In the genomic region with DNA sequence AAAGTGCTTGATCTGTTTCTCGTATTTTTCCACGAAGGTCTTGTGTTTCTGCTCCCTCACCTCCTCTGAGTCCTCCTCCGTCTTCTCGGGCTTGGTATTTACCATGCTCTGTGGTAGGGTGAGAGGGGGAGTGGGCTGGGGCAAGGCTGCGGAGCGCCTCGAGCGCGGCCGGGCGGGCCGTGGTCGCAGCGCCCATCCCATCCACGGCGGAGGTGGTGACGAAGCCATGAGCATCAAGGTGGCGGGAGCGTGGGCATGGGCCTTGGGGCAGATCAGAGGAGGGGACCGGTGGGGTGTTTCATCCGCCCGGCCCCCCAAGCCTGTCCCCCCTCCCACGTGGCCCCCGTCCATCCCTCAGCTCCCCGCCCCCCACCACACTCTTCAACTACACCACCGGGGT, we compare ENCODE assay signal across 20 cellular contexts. TPM values are rescaled to one million over a fixed set of nuclear protein-coding genes. Genes with fewer than 3 reads are reported as not detected.
DNase-seq lines count a peak whose midpoint lies in the region; ATAC-seq, FAIRE-seq and TF ChIP-seq lines count a peak whose summit lies in the region.
"Had no signal": no experiment of that assay in that cellular context is flagged by ENCODE, and none has a peak within 500 bp of the region (broad histone marks: within the 10 kb centered on the region; RNA-seq: fewer than 3 reads in every experiment).

No MANE protein-coding gene starts in this region.

- H3K4me2 ChIP-seq in PC-9 (no peak overlapping the region), endothelial cell of umbilical vein (ENCODE audit: insufficient read depth, low read length) (no peak overlapping the region)
- H3K4me2 ChIP-seq: KMS-11 had no signal

- dilution Hi-C loops in endothelial cell of umbilical vein (cut with MboI; ENCODE audit: extremely low pct_ligation_motif_present, low sequenced_read_pairs) = no loop called here

- H3K4me1 Mint-ChIP-seq in stimulated activated naive CD8-positive, alpha-beta T cell treated with anti-CD3 and anti-CD28 coated beads, Interleukin-15, amount 100 ng/mL, for 72 hours = peaks cover 42% of the 10 kb centered on the region
- peaks cover 13% of the 10 kb centered on the region for H3K4me1 Mint-ChIP-seq in activated T-helper 1 cell treated with anti-CD3 and anti-CD28 coated beads, Interleukin-12 subunit alpha, Interleukin-12 subunit beta, Interleukin-2, Interleukin-4 antibody, amounts not matched to agents 30 ng/mL and 10 ng/mL and 1 ng/mL, durations not matched to agents 14 hours and 24 hours and 36 hours (ENCODE audit: low read depth)
- H3K4me1 Mint-ChIP-seq: H9 had no signal

- no peak overlapping the region for H3K4me3 Mint-ChIP-seq in stimulated activated naive CD8-positive, alpha-beta T cell treated with anti-CD3 and anti-CD28 coated beads, Interleukin-15, amount 100 ng/mL, for 72 hours
- H3K4me3 Mint-ChIP-seq in activated T-helper 1 cell treated with anti-CD3 and anti-CD28 coated beads, Interleukin-12 subunit alpha, Interleukin-12 subunit beta, Interleukin-2, Interleukin-4 antibody, amounts not matched to agents 30 ng/mL and 10 ng/mL and 1 ng/mL, durations not matched to agents 14 hours and 24 hours and 36 hours = no peak overlapping the region
- H3K4me3 Mint-ChIP-seq: CD14-positive monocyte, H9 had no signal

- H3K27ac ChIP-seq in PC-9 = no peak overlapping the region
- no peak overlapping the region for H3K27ac ChIP-seq in endothelial cell of umbilical vein (ENCODE audit: insufficient read depth, low read depth, low read length)
- H3K27ac ChIP-seq: KMS-11, SJSA1 had no signal

- H4K20me1 ChIP-seq in PC-9 (ENCODE audit: insufficient read depth) = peaks cover 58% of the 10 kb centered on the region
- no peaks in the 10 kb centered on the region for H4K20me1 ChIP-seq in endothelial cell of umbilical vein (replicated peaks; ENCODE audit: control insufficient read depth, extremely low read depth, insufficient read depth, low read length)

- TF ChIP-seq CTCF in PC-9 (conservative IDR thresholded peaks at IDR 0.05) (no peak), endothelial cell of umbilical vein (IDR thresholded peaks at IDR 0.05; ENCODE audit: extremely low read depth in 1 of 2, insufficient read depth in 1 of 2, low read depth in 1 of 2, low read length in 2 of 2) (no peak)

- no peak overlapping the region for H3K9ac ChIP-seq in endothelial cell of umbilical vein (replicated peaks; ENCODE audit: extremely low read depth, insufficient read depth, low read length)
- H3K9ac ChIP-seq: KMS-11 had no signal

- H2AFZ ChIP-seq in PC-9 (no peak overlapping the region), endothelial cell of umbilical vein (ENCODE audit: low read depth, low read length) (no peak overlapping the region)

- H3K9me3 ChIP-seq in PC-9 (ENCODE audit: insufficient read depth, low read depth) (no peaks in the 10 kb centered on the region), endothelial cell of umbilical vein (replicated peaks; ENCODE audit: control insufficient read depth, insufficient read depth, low read length) (no peaks in the 10 kb centered on the region)
- H3K9me3 ChIP-seq: SJSA1 had no signal

- H3K27me3 ChIP-seq in PC-9 (ENCODE audit: insufficient read depth, low read depth) (no peaks in the 10 kb centered on the region), endothelial cell of umbilical vein (ENCODE audit: control insufficient read depth in 2 of 2, insufficient read depth in 2 of 2, low read length in 2 of 2) (no peaks in the 10 kb centered on the region)
- H3K27me3 ChIP-seq: SJSA1 had no signal

- H3K36me3 Mint-ChIP-seq in activated T-helper 1 cell treated with anti-CD3 and anti-CD28 coated beads, Interleukin-12 subunit alpha, Interleukin-12 subunit beta, Interleukin-2, Interleukin-4 antibody, amounts not matched to agents 30 ng/mL and 10 ng/mL and 1 ng/mL, durations not matched to agents 14 hours and 24 hours and 36 hours (ENCODE audit: low read depth) = peaks cover 43% of the 10 kb centered on the region

- POLR2A ChIA-PET in PC-9 (lab: Charles Lee; ENCODE audit: unreplicated experiment) (no interaction called here), endothelial cell of umbilical vein (lab: Charles Lee) (no interaction called here)

- no peaks in the 10 kb centered on the region for H3K9me1 ChIP-seq in endothelial cell of umbilical vein (replicated peaks; ENCODE audit: control insufficient read depth, extremely low read depth, insufficient read depth, low read length)

- TSS peak; percentile 25 for BruUV-seq in PC-9 (replicated peaks; lab: Mats Ljungman, UMichigan)
- BruUV-seq in endothelial cell of umbilical vein (replicated peaks; lab: Mats Ljungman, UMichigan) = TSS peak; percentile 12

- CTCF ChIA-PET in PC-9 (lab: Charles Lee) = no interaction called here
- CTCF ChIA-PET in endothelial cell of umbilical vein (lab: Charles Lee) = no interaction called here

- no peak for TF ChIP-seq POLR2A in endothelial cell of umbilical vein (IDR thresholded peaks at IDR 0.05; ENCODE audit: low read depth, low read length)

- H3F3A ChIP-seq in PC-9 (ENCODE audit: insufficient read depth, low read depth) = peaks cover 51% of the 10 kb centered on the region

- no peak for DNase-seq in stimulated activated naive CD8-positive, alpha-beta T cell treated with anti-CD3 and anti-CD28 coated beads, Interleukin-15, amount 100 ng/mL, for 72 hours
- DNase-seq in stimulated activated naive CD8-positive, alpha-beta T cell treated with anti-CD3 and anti-CD28 coated beads, Interleukin-15, Interleukin-2, amounts not matched to agents 100 U/mL and 50 U/mL, for 24 hours = no peak
- DNase-seq in PC-9 (no peak), endothelial cell of umbilical vein (ENCODE audit: low read depth, low spot score) (no peak)
- no peak for DNase-seq in activated T-helper 1 cell treated with anti-CD3 and anti-CD28 coated beads, Interleukin-12 subunit alpha, Interleukin-12 subunit beta, Interleukin-2, Interleukin-4 antibody, amounts not matched to agents 30 ng/mL and 10 ng/mL and 1 ng/mL, durations not matched to agents 14 hours and 24 hours and 36 hours (ENCODE audit: low spot score)
- DNase-seq in activated effector memory CD4-positive, alpha-beta T cell treated with Interleukin-2 at 50 U/mL for 16 hours = no peak
- DNase-seq: EL; GF-D8; H9; NCI-H1105; NCI-H146; NCI-H2029; NCI-H510A; NCI-H774; NK-92 treated with Interleukin-12 subunit alpha and Interleukin-12 subunit beta, amount 100 ng/mL, for 24 hours had no signal

- no peak for FAIRE-seq in endothelial cell of umbilical vein (lab: Jason Lieb, UNC)
- FAIRE-seq: RCC 7860 had no signal

- no peak overlapping the region for H3K4me3 ChIP-seq in PC-9
- no peak overlapping the region for H3K4me3 ChIP-seq in endothelial cell of umbilical vein (replicated peaks in 1 of 3; ENCODE audit: insufficient read depth in 1 of 3, low read depth in 1 of 3, low read length in 3 of 3)
- H3K4me3 ChIP-seq: SJSA1 had no signal

- H3K9me2 ChIP-seq in PC-9 (ENCODE audit: insufficient read depth) = no peaks in the 10 kb centered on the region

- no peaks in the 10 kb centered on the region for H3K27me3 Mint-ChIP-seq in stimulated activated naive CD8-positive, alpha-beta T cell treated with anti-CD3 and anti-CD28 coated beads, Interleukin-15, amount 100 ng/mL, for 72 hours
- H3K27me3 Mint-ChIP-seq in activated T-helper 1 cell treated with anti-CD3 and anti-CD28 coated beads, Interleukin-12 subunit alpha, Interleukin-12 subunit beta, Interleukin-2, Interleukin-4 antibody, amounts not matched to agents 30 ng/mL and 10 ng/mL and 1 ng/mL, durations not matched to agents 14 hours and 24 hours and 36 hours (ENCODE audit: insufficient read depth) = no peaks in the 10 kb centered on the region

- H3K79me2 ChIP-seq in PC-9 (ENCODE audit: low read depth) = peaks cover 37% of the 10 kb centered on the region
- peaks cover 37% of the 10 kb centered on the region for H3K79me2 ChIP-seq in endothelial cell of umbilical vein (ENCODE audit: control insufficient read depth, insufficient read depth, low read length)

- H3K36me3 ChIP-seq in PC-9 (ENCODE audit: low read depth) = peaks cover 31% of the 10 kb centered on the region
- peaks cover 18 to 48% of the 10 kb centered on the region in 2 experiments for H3K36me3 ChIP-seq in endothelial cell of umbilical vein (ENCODE audit: control insufficient read depth in 2 of 2, extremely low read depth in 1 of 2, insufficient read depth in 2 of 2, low read length in 2 of 2)

- H3K27ac Mint-ChIP-seq in stimulated activated naive CD8-positive, alpha-beta T cell treated with anti-CD3 and anti-CD28 coated beads, Interleukin-15, amount 100 ng/mL, for 72 hours = no peak overlapping the region
- H3K27ac Mint-ChIP-seq in activated T-helper 1 cell treated with anti-CD3 and anti-CD28 coated beads, Interleukin-12 subunit alpha, Interleukin-12 subunit beta, Interleukin-2, Interleukin-4 antibody, amounts not matched to agents 30 ng/mL and 10 ng/mL and 1 ng/mL, durations not matched to agents 14 hours and 24 hours and 36 hours = no peak overlapping the region
- H3K27ac Mint-ChIP-seq: H9 had no signal

- H3K4me1 ChIP-seq in PC-9 (replicated peaks; ENCODE audit: insufficient read depth) (no peaks in the 10 kb centered on the region), endothelial cell of umbilical vein (ENCODE audit: control insufficient read depth, extremely low read depth, insufficient read depth, low read length) (no peaks in the 10 kb centered on the region)
- H3K4me1 ChIP-seq: SJSA1 had no signal

- H3K9me3 Mint-ChIP-seq in stimulated activated naive CD8-positive, alpha-beta T cell treated with anti-CD3 and anti-CD28 coated beads, Interleukin-15, amount 100 ng/mL, for 72 hours = no peaks in the 10 kb centered on the region
- H3K9me3 Mint-ChIP-seq in activated T-helper 1 cell treated with anti-CD3 and anti-CD28 coated beads, Interleukin-12 subunit alpha, Interleukin-12 subunit beta, Interleukin-2, Interleukin-4 antibody, amounts not matched to agents 30 ng/mL and 10 ng/mL and 1 ng/mL, durations not matched to agents 14 hours and 24 hours and 36 hours = no peaks in the 10 kb centered on the region
- H3K9me3 Mint-ChIP-seq: CD14-positive monocyte, H9 had no signal

- intact Hi-C loops in PC-9 (cut with micrococcal nuclease; ENCODE audit: unreplicated experiment) = no loop called here
- intact Hi-C loops in endothelial cell of umbilical vein (cut with micrococcal nuclease) = no loop called here
- intact Hi-C loops in activated T-helper 1 cell treated with anti-CD3 and anti-CD28 coated beads, Interleukin-12 subunit alpha, Interleukin-12 subunit beta, Interleukin-2, Interleukin-4 antibody, amounts not matched to agents 30 ng/mL and 10 ng/mL and 1 ng/mL, durations not matched to agents 14 hours and 24 hours and 36 hours (cut with micrococcal nuclease) = no loop called here

- ATAC-seq in stimulated activated naive CD8-positive, alpha-beta T cell treated with anti-CD3 and anti-CD28 coated beads, Interleukin-15, amount 100 ng/mL, for 72 hours = peak; percentile 46
- ATAC-seq in stimulated activated naive CD8-positive, alpha-beta T cell treated with anti-CD3 and anti-CD28 coated beads, Interleukin-15, Interleukin-2, amounts not matched to agents 100 U/mL and 50 U/mL, for 24 hours = no peak
- ATAC-seq in esophagus mucosa = no peak

RNA-seq across cellular contexts. Expression of a gene that starts 7.9 kb away (rescaled TPM):
- 156 and 191 TPM in 2 replicates for total RNA-seq in PC-9 (2021)
- total RNA-seq in endothelial cell of umbilical vein = 275 and 300 TPM in 2 replicates
- 366 and 372 TPM in 2 replicates for polyA plus RNA-seq in endothelial cell of umbilical vein
- 471 and 535 TPM in 2 replicates for polyA plus RNA-seq in endothelial cell of umbilical vein (2011; cell fraction: cytosol; rRNA removed)
- 1,255 and 1,369 TPM in 2 replicates for polyA plus RNA-seq in endothelial cell of umbilical vein (2011; cell fraction: nucleus; rRNA removed)
- 348 and 387 TPM in 2 replicates for polyA plus RNA-seq in endothelial cell of umbilical vein (2012)
- 147 and 176 TPM in 2 replicates for polyA minus RNA-seq in endothelial cell of umbilical vein
- 106 TPM for polyA minus RNA-seq in endothelial cell of umbilical vein (2011; cell fraction: cytosol; rRNA and poly(A)+ RNA removed)
- polyA minus RNA-seq in endothelial cell of umbilical vein (2011; cell fraction: nucleus; rRNA and poly(A)+ RNA removed) = 60.9 and 125 TPM in 2 replicates
- 320 and 326 TPM in 2 replicates for total RNA-seq in activated T-helper 1 cell treated with anti-CD3 and anti-CD28 coated beads, Interleukin-12 subunit alpha, Interleukin-12 subunit beta, Interleukin-2, Interleukin-4 antibody, amounts not matched to agents 30 ng/mL and 10 ng/mL and 1 ng/mL, durations not matched to agents 14 hours and 24 hours and 36 hours
- 86.5 TPM for total RNA-seq in esophagus mucosa

RNA-seq across cellular contexts. Expression of a gene that starts 15.1 kb away (rescaled TPM):
- 94.7 and 102 TPM in 2 replicates for total RNA-seq in PC-9 (2021)
- 138 and 142 TPM in 2 replicates for total RNA-seq in endothelial cell of umbilical vein
- polyA plus RNA-seq in endothelial cell of umbilical vein = 92.9 and 93.7 TPM in 2 replicates
- 64.1 and 77.2 TPM in 2 replicates for polyA plus RNA-seq in endothelial cell of umbilical vein (2011; cell fraction: cytosol; rRNA removed)
- polyA plus RNA-seq in endothelial cell of umbilical vein (2011; cell fraction: nucleus; rRNA removed) = 407 and 608 TPM in 2 replicates
- polyA plus RNA-seq in endothelial cell of umbilical vein (2012) = 94.1 and 115 TPM in 2 replicates
- polyA minus RNA-seq in endothelial cell of umbilical vein = 67.3 and 98.8 TPM in 2 replicates
- 44.9 TPM for polyA minus RNA-seq in endothelial cell of umbilical vein (2011; cell fraction: cytosol; rRNA and poly(A)+ RNA removed)
- polyA minus RNA-seq in endothelial cell of umbilical vein (2011; cell fraction: nucleus; rRNA and poly(A)+ RNA removed) = 109 and 141 TPM in 2 replicates
- 268 and 271 TPM in 2 replicates for total RNA-seq in activated T-helper 1 cell treated with anti-CD3 and anti-CD28 coated beads, Interleukin-12 subunit alpha, Interleukin-12 subunit beta, Interleukin-2, Interleukin-4 antibody, amounts not matched to agents 30 ng/mL and 10 ng/mL and 1 ng/mL, durations not matched to agents 14 hours and 24 hours and 36 hours
- 51.1 TPM for total RNA-seq in esophagus mucosa

RNA-seq across cellular contexts. Expression of a gene that starts 24.9 kb away (rescaled TPM):
- total RNA-seq in PC-9 (2021) (8.9 and 10.4 TPM in 2 replicates), endothelial cell of umbilical vein (9.9 and 10.0 TPM in 2 replicates), esophagus mucosa (0.92 TPM)
- polyA plus RNA-seq in endothelial cell of umbilical vein = 3.7 and 3.8 TPM in 2 replicates
- 4.3 and 5.1 TPM in 2 replicates for polyA plus RNA-seq in endothelial cell of umbilical vein (2011; cell fraction: cytosol; rRNA removed)
- polyA plus RNA-seq in endothelial cell of umbilical vein (2011; cell fraction: nucleus; rRNA removed) = 5.6 and 5.7 TPM in 2 replicates
- polyA plus RNA-seq in endothelial cell of umbilical vein (2012) = 6.1 and 7.9 TPM in 2 replicates
- polyA minus RNA-seq in endothelial cell of umbilical vein = 3.7 and 5.0 TPM in 2 replicates
- polyA minus RNA-seq in endothelial cell of umbilical vein (2011; cell fraction: cytosol; rRNA and poly(A)+ RNA removed) = 0.92 TPM
- polyA minus RNA-seq in endothelial cell of umbilical vein (2011; cell fraction: nucleus; rRNA and poly(A)+ RNA removed) = 3.0 and 4.9 TPM in 2 replicates
- 67.7 and 71.1 TPM in 2 replicates for total RNA-seq in activated T-helper 1 cell treated with anti-CD3 and anti-CD28 coated beads, Interleukin-12 subunit alpha, Interleukin-12 subunit beta, Interleukin-2, Interleukin-4 antibody, amounts not matched to agents 30 ng/mL and 10 ng/mL and 1 ng/mL, durations not matched to agents 14 hours and 24 hours and 36 hours

RNA-seq across cellular contexts. Expression of a gene that starts 56.0 kb away (rescaled TPM):
- total RNA-seq in PC-9 (2021) (14.0 and 22.7 TPM in 2 replicates), endothelial cell of umbilical vein (11.4 and 11.6 TPM in 2 replicates), esophagus mucosa (7.6 TPM)
- 6.7 and 8.7 TPM in 2 replicates for polyA plus RNA-seq in endothelial cell of umbilical vein
- polyA plus RNA-seq in endothelial cell of umbilical vein (2011; cell fraction: cytosol; rRNA removed) = 6.2 and 7.3 TPM in 2 replicates
- polyA plus RNA-seq in endothelial cell of umbilical vein (2011; cell fraction: nucleus; rRNA removed) = 1.8 and 3.0 TPM in 2 replicates
- polyA plus RNA-seq in endothelial cell of umbilical vein (2012) = 7.0 and 9.1 TPM in 2 replicates
- polyA minus RNA-seq in endothelial cell of umbilical vein = 5.5 and 6.3 TPM in 2 replicates
- 8.2 TPM for polyA minus RNA-seq in endothelial cell of umbilical vein (2011; cell fraction: cytosol; rRNA and poly(A)+ RNA removed)
- polyA minus RNA-seq in endothelial cell of umbilical vein (2011; cell fraction: nucleus; rRNA and poly(A)+ RNA removed) = 1.2 and 1.3 TPM in 2 replicates
- total RNA-seq in activated T-helper 1 cell treated with anti-CD3 and anti-CD28 coated beads, Interleukin-12 subunit alpha, Interleukin-12 subunit beta, Interleukin-2, Interleukin-4 antibody, amounts not matched to agents 30 ng/mL and 10 ng/mL and 1 ng/mL, durations not matched to agents 14 hours and 24 hours and 36 hours = 107 and 114 TPM in 2 replicates
